Comparison of ENCODE assay signal across 8 cellular contexts in genomic region chr2:113818382-113818951, GRCh38.
DNase-seq lines count a peak whose midpoint lies in the region; ATAC-seq and TF ChIP-seq lines count a peak whose summit lies in the region.

No MANE protein-coding gene starts in this region.

- no peak overlapping the region for H3K9ac ChIP-seq in endodermal cell (ENCODE audit: extremely low read depth, low read length, poor library complexity, severe bottlenecking)

- DNase-seq in AG08395 (ENCODE audit: low spot score) = peak; percentile 98
- peak; percentile 100 for DNase-seq in M059J (ENCODE audit: low read depth)
- DNase-seq in endodermal cell = peak; percentile 84
- peak in 1 of 2 experiments; percentile 52 for DNase-seq in mesothelial cell of epicardium (ENCODE audit: low spot score in 2 of 2, unreplicated experiment in 2 of 2)
- no peak for DNase-seq in effector CD8-positive, alpha-beta T cell (lab: John Stamatoyannopoulos, UW)
- DNase-seq in T-helper 1 cell = no peak
- DNase-seq in effector CD4-positive, alpha-beta T cell = no peak

- peaks cover 5% of the 10 kb centered on the region for H3K4me1 ChIP-seq in endodermal cell (ENCODE audit: control insufficient read depth, insufficient read depth, low read length)

- H3K9me3 Mint-ChIP-seq in endodermal cell = no peaks in the 10 kb centered on the region
- no peaks in the 10 kb centered on the region for H3K9me3 Mint-ChIP-seq in mesothelial cell of epicardium

- no peaks in the 10 kb centered on the region for H3K9me3 ChIP-seq in endodermal cell (ENCODE audit: control insufficient read depth, low read length)

- H3K36me3 Mint-ChIP-seq in endodermal cell (ENCODE audit: low read depth) (no peaks in the 10 kb centered on the region), mesothelial cell of epicardium (no peaks in the 10 kb centered on the region)

- TF ChIP-seq CTCF in endodermal cell (conservative IDR thresholded peaks at IDR 0.05) (no peak), mesothelial cell of epicardium (IDR thresholded peaks at IDR 0.05; ENCODE audit: unreplicated experiment) (no peak)

- H3K4me3 Mint-ChIP-seq in endodermal cell (no peak overlapping the region), mesothelial cell of epicardium (peak overlapping the region; percentile 32)

- H3K27me3 ChIP-seq in endodermal cell (ENCODE audit: control insufficient read depth, insufficient read depth, low read length, poor library complexity, severe bottlenecking) = no peaks in the 10 kb centered on the region

- H3K36me3 ChIP-seq in endodermal cell (ENCODE audit: control insufficient read depth, insufficient read depth, low read length) = no peaks in the 10 kb centered on the region

- peaks cover 9% of the 10 kb centered on the region for H3K4me1 Mint-ChIP-seq in endodermal cell
- H3K4me1 Mint-ChIP-seq in mesothelial cell of epicardium = peaks cover 17% of the 10 kb centered on the region

- peak overlapping the region; percentile 50 for H3K4me3 ChIP-seq in endodermal cell (ENCODE audit: low read length)

- 21 to 31% methylated on average over 10 of the region's 10 CpGs for WGBS in endodermal cell (ENCODE audit: insufficient coverage in 1 of 2, insufficient read length in 1 of 2), 2 experiments

- H3K27me3 Mint-ChIP-seq in endodermal cell (ENCODE audit: insufficient read depth) (peaks cover 3% of the 10 kb centered on the region), mesothelial cell of epicardium (ENCODE audit: low read depth) (no peaks in the 10 kb centered on the region)

- peak overlapping the region; percentile 46 for H3K27ac ChIP-seq in endodermal cell (ENCODE audit: low read depth, low read length)

- H3K27ac Mint-ChIP-seq in endodermal cell = peak overlapping the region; percentile 88
- peak overlapping the region; percentile 87 for H3K27ac Mint-ChIP-seq in mesothelial cell of epicardium

- ATAC-seq in HG02642 (IDR thresholded peaks at IDR 0.05; ENCODE audit: poor library complexity, unreplicated experiment) = no peak

Comparison
In these comparisons a context has a peak if more than half of its experiments do, and no peak if none do; other contexts are left out.
1. DNase-seq: peak in AG08395 (single experiment), M059J (single experiment) and endodermal cell (single experiment); none in effector CD8-positive, alpha-beta T cell (single experiment), T-helper 1 cell (0 of 5) and effector CD4-positive, alpha-beta T cell (single experiment).